ENCODE assay signal across 7 cellular contexts in the genomic region with DNA sequence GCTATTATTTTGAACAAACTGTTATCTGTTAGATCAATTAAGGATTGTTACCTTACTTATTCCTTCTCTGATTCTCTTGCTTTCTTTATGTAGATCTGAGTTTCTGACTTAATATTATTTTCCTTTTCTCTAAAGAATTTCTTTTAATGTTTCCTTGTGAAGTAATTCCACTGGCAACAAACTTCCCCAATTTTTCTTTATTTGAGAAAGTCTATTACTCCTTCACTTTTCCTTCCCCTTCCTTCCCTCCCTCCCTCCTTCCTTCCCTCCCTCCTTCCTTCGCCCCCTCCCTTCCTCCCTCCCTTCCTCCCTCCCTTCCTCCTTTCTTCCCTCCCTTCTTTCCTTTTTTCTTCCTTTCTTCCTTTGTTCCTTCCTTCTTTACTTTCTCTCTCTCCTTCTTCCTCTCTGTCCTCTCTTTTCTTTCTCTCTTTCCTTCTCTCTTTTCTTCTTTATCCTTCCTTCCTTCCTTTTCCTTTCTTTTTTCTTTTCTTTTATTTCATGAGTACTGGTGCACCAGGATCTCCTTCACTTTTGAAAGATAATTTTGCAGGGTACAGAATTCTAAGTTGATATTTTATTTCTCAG.
"Had no signal": no experiment of that assay in that cellular context is flagged by ENCODE, and none has a peak within 500 bp of the region (broad histone marks: within the 10 kb centered on the region; RNA-seq: fewer than 3 reads in every experiment).

No MANE protein-coding gene starts in this region.

- H3K9ac ChIP-seq: GM23248 had no signal

- ATAC-seq: HCT116 had no signal

- H3K27ac ChIP-seq: GM23248 had no signal

- H3K9me3 ChIP-seq: HAP-1 had no signal

- H3K36me3 ChIP-seq: HAP-1 had no signal

- H3K4me1 ChIP-seq: HAP-1 had no signal

- DNase-seq: GM23248, GOT3, H7, KG1 had no signal

- H3K4me3 ChIP-seq: GM23248, HAP-1 had no signal

- FAIRE-seq: HTR-8/SVneo had no signal

- H2AFZ ChIP-seq: GM23248 had no signal
